ENCODE assay signal across 17 cellular contexts in genomic region chr17:20315821-20316220, GRCh38.
DNase-seq lines count a peak whose midpoint lies in the region; ATAC-seq and TF ChIP-seq lines count a peak whose summit lies in the region.
"Had no signal": no experiment of that assay in that cellular context is flagged by ENCODE, and none has a peak within 500 bp of the region (broad histone marks: within the 10 kb centered on the region; RNA-seq: fewer than 3 reads in every experiment).

No MANE protein-coding gene starts in this region.

- peak; percentile 62 for DNase-seq in NCI-H748 (lab: John Stamatoyannopoulos, UW; ENCODE audit: unreplicated experiment)
- DNase-seq in NCI-H748 treated with DMSO at 0.1 percent for 48 hours (lab: John Stamatoyannopoulos, UW) = no peak
- DNase-seq in LHCN-M2 (ENCODE audit: low read depth) = peak; percentile 76
- DNase-seq in dorsolateral prefrontal cortex = no peak
- no peak for DNase-seq in nephron progenitor cell
- no peak for DNase-seq in activated effector memory CD4-positive, alpha-beta T cell treated with anti-CD3 and anti-CD28 coated beads, Interleukin-2, amount 50 U/mL, for 16 hours
- DNase-seq in GDM1 (lab: John Stamatoyannopoulos, UW) = no peak
- DNase-seq in activated CD8-positive, alpha-beta T cell treated with anti-CD3 and anti-CD28 coated beads, Interleukin-2, amount 10 ng/mL, durations not matched to agents 7 days and 5 days = no peak
- DNase-seq: Calu3; CD4-positive, CD25-positive, alpha-beta regulatory T cell; DMS79 treated with DMSO at 0.1 percent for 48 hours; NCI-H1092; NCI-H187; NCI-H2171; NCI-H526; Peyer's patch; SHP77 had no signal

- no peak overlapping the region for H3K4me3 ChIP-seq in dorsolateral prefrontal cortex
- H3K4me3 ChIP-seq: Peyer's patch had no signal

- POLR2A ChIA-PET in activated CD8-positive, alpha-beta T cell treated with anti-CD3 and anti-CD28 coated beads, Interleukin-2, amount 10 ng/mL, durations not matched to agents 7 days and 5 days (lab: Charles Lee) = no interaction called here

- ATAC-seq in activated CD8-positive, alpha-beta T cell treated with anti-CD3 and anti-CD28 coated beads, Interleukin-2, amount 10 ng/mL, durations not matched to agents 7 days and 5 days = no peak

- CTCF ChIA-PET in activated CD8-positive, alpha-beta T cell treated with anti-CD3 and anti-CD28 coated beads, Interleukin-2, amount 10 ng/mL, durations not matched to agents 7 days and 5 days (lab: Charles Lee) = interaction anchor here (0.7 to 1.2 kb wide), 3 partner anchors 89 to 323 kb away, joined by 3 to 7 read pairs (median 3); no protein-coding TSS in a partner anchor

- H3K27me3 ChIP-seq in dorsolateral prefrontal cortex = no peaks in the 10 kb centered on the region
- H3K27me3 ChIP-seq: Peyer's patch had no signal

- no peaks in the 10 kb centered on the region for H3K36me3 Mint-ChIP-seq in nephron progenitor cell (ENCODE audit: low read depth)
- no peaks in the 10 kb centered on the region for H3K36me3 Mint-ChIP-seq in activated CD8-positive, alpha-beta T cell treated with anti-CD3 and anti-CD28 coated beads, Interleukin-2, amount 10 ng/mL, durations not matched to agents 7 days and 5 days (ENCODE audit: low read depth)
- H3K36me3 Mint-ChIP-seq: CD4-positive, CD25-positive, alpha-beta regulatory T cell had no signal

- peak overlapping the region in 34 of 59 donors; percentile 1 to 66 (median 38) for H3K27ac ChIP-seq in dorsolateral prefrontal cortex
- H3K27ac ChIP-seq: Peyer's patch had no signal

- no peak overlapping the region for H3K4me3 Mint-ChIP-seq in nephron progenitor cell
- no peak overlapping the region for H3K4me3 Mint-ChIP-seq in activated CD8-positive, alpha-beta T cell treated with anti-CD3 and anti-CD28 coated beads, Interleukin-2, amount 10 ng/mL, durations not matched to agents 7 days and 5 days
- H3K4me3 Mint-ChIP-seq: CD4-positive, CD25-positive, alpha-beta regulatory T cell had no signal

- intact Hi-C loops in dorsolateral prefrontal cortex (cut with DNase I) = loop anchor here in 1 of 2 donors (5.0 kb wide), 1 partner anchor 194 kb away; no protein-coding TSS in a partner anchor

- no peaks in the 10 kb centered on the region for H3K27me3 Mint-ChIP-seq in nephron progenitor cell (ENCODE audit: low read depth, poor library complexity)
- H3K27me3 Mint-ChIP-seq in activated CD8-positive, alpha-beta T cell treated with anti-CD3 and anti-CD28 coated beads, Interleukin-2, amount 10 ng/mL, durations not matched to agents 7 days and 5 days (ENCODE audit: low read depth) = no peaks in the 10 kb centered on the region
- H3K27me3 Mint-ChIP-seq: CD4-positive, CD25-positive, alpha-beta regulatory T cell had no signal

- H3K4me1 Mint-ChIP-seq in nephron progenitor cell = no peaks in the 10 kb centered on the region
- peaks cover 2% of the 10 kb centered on the region for H3K4me1 Mint-ChIP-seq in activated CD8-positive, alpha-beta T cell treated with anti-CD3 and anti-CD28 coated beads, Interleukin-2, amount 10 ng/mL, durations not matched to agents 7 days and 5 days (ENCODE audit: low read depth)

- peak overlapping the region; percentile 17 for H3K27ac Mint-ChIP-seq in nephron progenitor cell
- H3K27ac Mint-ChIP-seq in activated CD8-positive, alpha-beta T cell treated with anti-CD3 and anti-CD28 coated beads, Interleukin-2, amount 10 ng/mL, durations not matched to agents 7 days and 5 days = no peak overlapping the region
- H3K27ac Mint-ChIP-seq: CD4-positive, CD25-positive, alpha-beta regulatory T cell had no signal

- H3K9me3 Mint-ChIP-seq in nephron progenitor cell = peaks cover under 1% of the 10 kb centered on the region
- H3K9me3 Mint-ChIP-seq in activated CD8-positive, alpha-beta T cell treated with anti-CD3 and anti-CD28 coated beads, Interleukin-2, amount 10 ng/mL, durations not matched to agents 7 days and 5 days (ENCODE audit: insufficient read depth) = no peaks in the 10 kb centered on the region
- H3K9me3 Mint-ChIP-seq: CD4-positive, CD25-positive, alpha-beta regulatory T cell had no signal

- TF ChIP-seq CTCF in dorsolateral prefrontal cortex (IDR thresholded peaks at IDR 0.05 in 54 of 56, conservative IDR thresholded peaks at IDR 0.05 in 2 of 56; ENCODE audit: low read depth in 1 of 56, partially characterized antibody in 56 of 56) (no peak), nephron progenitor cell (IDR thresholded peaks at IDR 0.05) (no peak)

Comparison
In these comparisons a context has a peak if more than half of its experiments do, and no peak if none do; other contexts are left out.
1. DNase-seq: peak in NCI-H748 (single experiment) and LHCN-M2 (single experiment); none in NCI-H748 treated with DMSO at 0.1 percent for 48 hours (single experiment), dorsolateral prefrontal cortex (0 of 10), nephron progenitor cell (single experiment), activated effector memory CD4-positive, alpha-beta T cell treated with anti-CD3 and anti-CD28 coated beads, Interleukin-2, amount 50 U/mL, for 16 hours (single experiment), GDM1 (single experiment) and activated CD8-positive, alpha-beta T cell treated with anti-CD3 and anti-CD28 coated beads, Interleukin-2, amount 10 ng/mL, durations not matched to agents 7 days and 5 days (single experiment).